12 cellular contexts compared by ENCODE assay signal in the genomic region with DNA sequence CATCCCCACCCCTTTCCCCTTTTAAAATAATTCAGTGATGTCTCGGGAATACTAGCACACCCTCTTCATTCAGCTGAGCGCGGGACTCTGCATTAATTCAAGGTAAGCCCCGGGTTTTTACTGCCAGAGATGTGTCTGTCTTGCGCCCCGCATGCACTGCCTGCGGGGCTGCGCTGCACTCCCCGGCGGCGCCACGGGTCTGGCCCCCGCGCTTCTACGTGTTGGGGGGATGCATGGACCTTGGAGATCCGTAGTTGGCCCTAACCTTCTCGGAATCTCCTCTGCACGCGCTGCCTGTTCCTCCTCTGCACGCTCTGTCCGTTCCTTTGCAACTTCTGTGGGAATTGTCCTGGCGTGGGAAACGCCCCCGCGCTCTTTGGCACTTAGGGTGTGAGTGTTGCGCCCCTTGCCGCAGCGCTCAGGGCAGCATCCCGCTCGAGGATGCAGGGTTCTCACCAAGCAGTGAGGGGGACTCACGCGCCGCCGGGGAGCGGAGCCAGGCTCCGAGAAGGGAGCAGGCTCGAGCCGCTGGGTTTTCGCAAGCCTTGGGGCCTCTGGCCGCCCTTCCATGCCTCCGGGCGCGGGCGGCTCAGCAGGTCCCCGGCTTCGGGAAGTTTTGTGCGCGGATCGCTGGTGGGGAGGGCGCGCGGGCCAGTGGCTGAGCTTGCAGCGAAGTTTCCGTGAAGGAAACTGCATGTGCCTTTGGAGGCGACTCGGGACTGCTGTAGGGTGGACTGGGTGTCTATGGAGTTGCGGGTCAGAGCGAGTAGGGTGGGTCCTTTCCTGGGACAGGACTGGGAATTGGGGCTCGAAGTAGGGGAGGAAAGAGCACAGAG.
DNase-seq lines count a peak whose midpoint lies in the region; ATAC-seq and TF ChIP-seq lines count a peak whose summit lies in the region.
"Had no signal": no experiment of that assay in that cellular context is flagged by ENCODE, and none has a peak within 500 bp of the region (broad histone marks: within the 10 kb centered on the region; RNA-seq: fewer than 3 reads in every experiment).

No MANE protein-coding gene starts in this region.

- 0 out of 2 replicates have a peak, but pooled peaks cover 3% of the 10 kb centered on the region for H3K27me3 ChIP-seq in SJCRH30

- intact Hi-C loops in activated naive CD4-positive, alpha-beta T cell treated with anti-CD3 and anti-CD28 coated beads for 36 hours (cut with micrococcal nuclease) = loop anchor here (5.0 kb wide), 1 partner anchor 126 kb away; no protein-coding TSS in a partner anchor

- H3K4me3 Mint-ChIP-seq in activated naive CD4-positive, alpha-beta T cell treated with anti-CD3 and anti-CD28 coated beads for 36 hours = peak overlapping the region; percentile 56
- H3K4me3 Mint-ChIP-seq in glutamatergic neuron (ENCODE audit: unreplicated experiment) = peak overlapping the region; percentile 92

- ATAC-seq in HG03135 (IDR thresholded peaks at IDR 0.05; ENCODE audit: unreplicated experiment) = no peak
- ATAC-seq: right lobe of liver had no signal

- H3K9me3 Mint-ChIP-seq in activated naive CD4-positive, alpha-beta T cell treated with anti-CD3 and anti-CD28 coated beads for 36 hours = no peaks in the 10 kb centered on the region
- H3K9me3 Mint-ChIP-seq in glutamatergic neuron (ENCODE audit: unreplicated experiment) = peaks cover 2% of the 10 kb centered on the region

- peaks cover 48% of the 10 kb centered on the region for H3K27me3 Mint-ChIP-seq in activated naive CD4-positive, alpha-beta T cell treated with anti-CD3 and anti-CD28 coated beads for 36 hours (ENCODE audit: low read depth)
- peaks cover 20% of the 10 kb centered on the region for H3K27me3 Mint-ChIP-seq in glutamatergic neuron (ENCODE audit: unreplicated experiment)

- H3K36me3 Mint-ChIP-seq in activated naive CD4-positive, alpha-beta T cell treated with anti-CD3 and anti-CD28 coated beads for 36 hours (ENCODE audit: low read depth) = no peaks in the 10 kb centered on the region
- no peaks in the 10 kb centered on the region for H3K36me3 Mint-ChIP-seq in glutamatergic neuron (ENCODE audit: unreplicated experiment)

- no peak for TF ChIP-seq CTCF in glutamatergic neuron (IDR thresholded peaks at IDR 0.05; ENCODE audit: partially characterized antibody, unreplicated experiment)

- CTCF ChIA-PET in activated naive CD4-positive, alpha-beta T cell treated with anti-CD3 and anti-CD28 coated beads for 36 hours (lab: Charles Lee) = no interaction called here

- H3K27ac Mint-ChIP-seq in activated naive CD4-positive, alpha-beta T cell treated with anti-CD3 and anti-CD28 coated beads for 36 hours = no peak overlapping the region
- no peak overlapping the region for H3K27ac Mint-ChIP-seq in glutamatergic neuron (ENCODE audit: unreplicated experiment)

- peaks cover 29% of the 10 kb centered on the region for H3K4me1 Mint-ChIP-seq in activated naive CD4-positive, alpha-beta T cell treated with anti-CD3 and anti-CD28 coated beads for 36 hours (ENCODE audit: low read depth)
- H3K4me1 Mint-ChIP-seq in glutamatergic neuron (ENCODE audit: low read depth, unreplicated experiment) = peaks cover 19% of the 10 kb centered on the region

- no peaks in the 10 kb centered on the region for H3K9me3 ChIP-seq in SJCRH30 (replicated peaks)
- H3K9me3 ChIP-seq: right lobe of liver had no signal

- no peak overlapping the region for H3K27ac ChIP-seq in SJCRH30
- H3K27ac ChIP-seq: C4-2B, epithelial cell of prostate, right lobe of liver had no signal

- peak; percentile 11 for DNase-seq in activated naive CD4-positive, alpha-beta T cell treated with anti-CD3 and anti-CD28 coated beads for 36 hours
- DNase-seq in activated naive CD4-positive, alpha-beta T cell treated with Interleukin-2 at 50 U/mL for 16 hours = no peak
- peak; percentile 18 for DNase-seq in activated CD8-positive, alpha-beta memory T cell treated with anti-CD3 and anti-CD28 coated beads, Interleukin-2, amount 50 U/mL, for 4 hours
- DNase-seq in glutamatergic neuron (peak; percentile 60), 8988T (no peak), SJCRH30 (no peak)
- peak; percentile 28 for DNase-seq in stimulated activated CD8-positive, alpha-beta memory T cell treated with anti-CD3 and anti-CD28 coated beads, Interleukin-4, amount 100 ng/mL, for 48 hours
- DNase-seq: activated effector memory CD4-positive, alpha-beta T cell treated with Interleukin-2 at 50 U/mL for 16 hours; right lobe of liver had no signal

- no peaks in the 10 kb centered on the region for H3K4me1 ChIP-seq in SJCRH30

- H3K36me3 ChIP-seq in SJCRH30 = no peaks in the 10 kb centered on the region
- H3K36me3 ChIP-seq: right lobe of liver had no signal

- H3K4me3 ChIP-seq in SJCRH30 = no peak overlapping the region
- H3K4me3 ChIP-seq: right lobe of liver had no signal

Comparison
In these comparisons a context has a peak if more than half of its experiments do, and no peak if none do; other contexts are left out.
1. DNase-seq: peak in activated naive CD4-positive, alpha-beta T cell treated with anti-CD3 and anti-CD28 coated beads for 36 hours (single experiment), activated CD8-positive, alpha-beta memory T cell treated with anti-CD3 and anti-CD28 coated beads, Interleukin-2, amount 50 U/mL, for 4 hours (single experiment), glutamatergic neuron (single experiment) and stimulated activated CD8-positive, alpha-beta memory T cell treated with anti-CD3 and anti-CD28 coated beads, Interleukin-4, amount 100 ng/mL, for 48 hours (single experiment); none in activated naive CD4-positive, alpha-beta T cell treated with Interleukin-2 at 50 U/mL for 16 hours (single experiment), 8988T (single experiment) and SJCRH30 (0 of 2).